ENCODE assay signal across 1 cellular context in the genomic region with DNA sequence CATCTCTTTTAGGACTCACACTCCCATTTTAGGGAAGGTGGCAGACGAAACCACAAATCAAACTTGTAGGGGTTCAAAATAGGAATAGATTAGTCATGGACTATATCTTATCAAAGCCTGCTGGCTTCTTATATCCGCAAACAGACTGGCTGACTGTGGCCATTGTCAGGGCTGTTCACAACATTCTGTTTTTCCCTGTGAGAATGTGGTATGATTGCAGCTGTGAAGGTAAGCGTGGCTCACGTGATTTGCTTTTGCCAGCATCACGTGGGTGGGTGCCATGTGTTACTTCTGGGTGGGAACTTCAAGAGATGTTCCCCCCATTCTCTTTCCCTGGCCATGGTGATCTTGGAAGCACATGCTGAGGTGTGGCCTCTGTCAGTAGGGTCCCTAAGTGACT.
TF ChIP-seq lines count a peak whose summit lies in the region.

No MANE protein-coding gene starts in this region.

TF ChIP-seq in K562, 482 proteins besides CTCF, POLR2A, EP300 and RAD21:
- TF ChIP-seq FOS (IDR thresholded peaks at IDR 0.05; ENCODE audit: extremely low read depth, insufficient read length) = no peak
- TF ChIP-seq CBFA2T2 (conservative IDR thresholded peaks at IDR 0.05) = 0 out of 2 replicates have a peak, but pooled peaks have one; percentile 39
- TF ChIP-seq, protein P1, sequence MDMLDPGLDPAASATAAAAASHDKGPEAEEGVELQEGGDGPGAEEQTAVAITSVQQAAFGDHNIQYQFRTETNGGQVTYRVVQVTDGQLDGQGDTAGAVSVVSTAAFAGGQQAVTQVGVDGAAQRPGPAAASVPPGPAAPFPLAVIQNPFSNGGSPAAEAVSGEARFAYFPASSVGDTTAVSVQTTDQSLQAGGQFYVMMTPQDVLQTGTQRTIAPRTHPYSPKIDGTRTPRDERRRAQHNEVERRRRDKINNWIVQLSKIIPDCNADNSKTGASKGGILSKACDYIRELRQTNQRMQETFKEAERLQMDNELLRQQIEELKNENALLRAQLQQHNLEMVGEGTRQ (CRISPR knock-in tag; IDR thresholded peaks at IDR 0.05) = peak; percentile 76
- TF ChIP-seq FOSL1 (tag; conservative IDR thresholded peaks at IDR 0.05) = peak; percentile 58
- TF ChIP-seq L3MBTL2 (IDR thresholded peaks at IDR 0.05) = peak; percentile 41; the same call in 1 of the 2 replicates
- TF ChIP-seq ZNF57 (CRISPR knock-in tag; IDR thresholded peaks at IDR 0.05) = no peak
- TF ChIP-seq, protein P2, sequence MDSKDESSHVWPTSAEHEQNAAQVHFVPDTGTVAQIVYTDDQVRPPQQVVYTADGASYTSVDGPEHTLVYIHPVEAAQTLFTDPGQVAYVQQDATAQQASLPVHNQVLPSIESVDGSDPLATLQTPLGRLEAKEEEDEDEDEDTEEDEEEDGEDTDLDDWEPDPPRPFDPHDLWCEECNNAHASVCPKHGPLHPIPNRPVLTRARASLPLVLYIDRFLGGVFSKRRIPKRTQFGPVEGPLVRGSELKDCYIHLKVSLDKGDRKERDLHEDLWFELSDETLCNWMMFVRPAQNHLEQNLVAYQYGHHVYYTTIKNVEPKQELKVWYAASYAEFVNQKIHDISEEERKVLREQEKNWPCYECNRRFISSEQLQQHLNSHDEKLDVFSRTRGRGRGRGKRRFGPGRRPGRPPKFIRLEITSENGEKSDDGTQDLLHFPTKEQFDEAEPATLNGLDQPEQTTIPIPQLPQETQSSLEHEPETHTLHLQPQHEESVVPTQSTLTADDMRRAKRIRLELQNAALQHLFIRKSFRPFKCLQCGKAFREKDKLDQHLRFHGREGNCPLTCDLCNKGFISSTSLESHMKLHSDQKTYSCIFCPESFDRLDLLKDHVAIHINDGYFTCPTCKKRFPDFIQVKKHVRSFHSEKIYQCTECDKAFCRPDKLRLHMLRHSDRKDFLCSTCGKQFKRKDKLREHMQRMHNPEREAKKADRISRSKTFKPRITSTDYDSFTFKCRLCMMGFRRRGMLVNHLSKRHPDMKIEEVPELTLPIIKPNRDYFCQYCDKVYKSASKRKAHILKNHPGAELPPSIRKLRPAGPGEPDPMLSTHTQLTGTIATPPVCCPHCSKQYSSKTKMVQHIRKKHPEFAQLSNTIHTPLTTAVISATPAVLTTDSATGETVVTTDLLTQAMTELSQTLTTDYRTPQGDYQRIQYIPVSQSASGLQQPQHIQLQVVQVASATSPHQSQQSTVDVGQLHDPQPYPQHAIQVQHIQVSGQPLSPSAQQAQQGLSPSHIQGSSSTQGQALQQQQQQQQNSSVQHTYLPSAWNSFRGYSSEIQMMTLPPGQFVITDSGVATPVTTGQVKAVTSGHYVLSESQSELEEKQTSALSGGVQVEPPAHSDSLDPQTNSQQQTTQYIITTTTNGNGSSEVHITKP (IDR thresholded peaks at IDR 0.05; ENCODE audit: partially characterized antibody) = peak; percentile 41
- TF ChIP-seq, protein P3, sequence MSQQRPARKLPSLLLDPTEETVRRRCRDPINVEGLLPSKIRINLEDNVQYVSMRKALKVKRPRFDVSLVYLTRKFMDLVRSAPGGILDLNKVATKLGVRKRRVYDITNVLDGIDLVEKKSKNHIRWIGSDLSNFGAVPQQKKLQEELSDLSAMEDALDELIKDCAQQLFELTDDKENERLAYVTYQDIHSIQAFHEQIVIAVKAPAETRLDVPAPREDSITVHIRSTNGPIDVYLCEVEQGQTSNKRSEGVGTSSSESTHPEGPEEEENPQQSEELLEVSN (IDR thresholded peaks at IDR 0.05; ENCODE audit: borderline replicate concordance in 1 of 2, extremely low read depth in 1 of 2, insufficient read depth in 1 of 2, insufficient read length in 1 of 2, low read depth in 1 of 2, low read length in 1 of 2, poor library complexity in 1 of 2, severe bottlenecking in 1 of 2) = peak in 1 of 2 experiments; percentile 38
- peak; percentile 78 for TF ChIP-seq RAD51 (IDR thresholded peaks at IDR 0.05; ENCODE audit: borderline replicate concordance, low read depth)
- no peak for TF ChIP-seq KAT7 (CRISPR knock-in tag; IDR thresholded peaks at IDR 0.05; ENCODE audit: borderline replicate concordance)
- TF ChIP-seq, protein P4, sequence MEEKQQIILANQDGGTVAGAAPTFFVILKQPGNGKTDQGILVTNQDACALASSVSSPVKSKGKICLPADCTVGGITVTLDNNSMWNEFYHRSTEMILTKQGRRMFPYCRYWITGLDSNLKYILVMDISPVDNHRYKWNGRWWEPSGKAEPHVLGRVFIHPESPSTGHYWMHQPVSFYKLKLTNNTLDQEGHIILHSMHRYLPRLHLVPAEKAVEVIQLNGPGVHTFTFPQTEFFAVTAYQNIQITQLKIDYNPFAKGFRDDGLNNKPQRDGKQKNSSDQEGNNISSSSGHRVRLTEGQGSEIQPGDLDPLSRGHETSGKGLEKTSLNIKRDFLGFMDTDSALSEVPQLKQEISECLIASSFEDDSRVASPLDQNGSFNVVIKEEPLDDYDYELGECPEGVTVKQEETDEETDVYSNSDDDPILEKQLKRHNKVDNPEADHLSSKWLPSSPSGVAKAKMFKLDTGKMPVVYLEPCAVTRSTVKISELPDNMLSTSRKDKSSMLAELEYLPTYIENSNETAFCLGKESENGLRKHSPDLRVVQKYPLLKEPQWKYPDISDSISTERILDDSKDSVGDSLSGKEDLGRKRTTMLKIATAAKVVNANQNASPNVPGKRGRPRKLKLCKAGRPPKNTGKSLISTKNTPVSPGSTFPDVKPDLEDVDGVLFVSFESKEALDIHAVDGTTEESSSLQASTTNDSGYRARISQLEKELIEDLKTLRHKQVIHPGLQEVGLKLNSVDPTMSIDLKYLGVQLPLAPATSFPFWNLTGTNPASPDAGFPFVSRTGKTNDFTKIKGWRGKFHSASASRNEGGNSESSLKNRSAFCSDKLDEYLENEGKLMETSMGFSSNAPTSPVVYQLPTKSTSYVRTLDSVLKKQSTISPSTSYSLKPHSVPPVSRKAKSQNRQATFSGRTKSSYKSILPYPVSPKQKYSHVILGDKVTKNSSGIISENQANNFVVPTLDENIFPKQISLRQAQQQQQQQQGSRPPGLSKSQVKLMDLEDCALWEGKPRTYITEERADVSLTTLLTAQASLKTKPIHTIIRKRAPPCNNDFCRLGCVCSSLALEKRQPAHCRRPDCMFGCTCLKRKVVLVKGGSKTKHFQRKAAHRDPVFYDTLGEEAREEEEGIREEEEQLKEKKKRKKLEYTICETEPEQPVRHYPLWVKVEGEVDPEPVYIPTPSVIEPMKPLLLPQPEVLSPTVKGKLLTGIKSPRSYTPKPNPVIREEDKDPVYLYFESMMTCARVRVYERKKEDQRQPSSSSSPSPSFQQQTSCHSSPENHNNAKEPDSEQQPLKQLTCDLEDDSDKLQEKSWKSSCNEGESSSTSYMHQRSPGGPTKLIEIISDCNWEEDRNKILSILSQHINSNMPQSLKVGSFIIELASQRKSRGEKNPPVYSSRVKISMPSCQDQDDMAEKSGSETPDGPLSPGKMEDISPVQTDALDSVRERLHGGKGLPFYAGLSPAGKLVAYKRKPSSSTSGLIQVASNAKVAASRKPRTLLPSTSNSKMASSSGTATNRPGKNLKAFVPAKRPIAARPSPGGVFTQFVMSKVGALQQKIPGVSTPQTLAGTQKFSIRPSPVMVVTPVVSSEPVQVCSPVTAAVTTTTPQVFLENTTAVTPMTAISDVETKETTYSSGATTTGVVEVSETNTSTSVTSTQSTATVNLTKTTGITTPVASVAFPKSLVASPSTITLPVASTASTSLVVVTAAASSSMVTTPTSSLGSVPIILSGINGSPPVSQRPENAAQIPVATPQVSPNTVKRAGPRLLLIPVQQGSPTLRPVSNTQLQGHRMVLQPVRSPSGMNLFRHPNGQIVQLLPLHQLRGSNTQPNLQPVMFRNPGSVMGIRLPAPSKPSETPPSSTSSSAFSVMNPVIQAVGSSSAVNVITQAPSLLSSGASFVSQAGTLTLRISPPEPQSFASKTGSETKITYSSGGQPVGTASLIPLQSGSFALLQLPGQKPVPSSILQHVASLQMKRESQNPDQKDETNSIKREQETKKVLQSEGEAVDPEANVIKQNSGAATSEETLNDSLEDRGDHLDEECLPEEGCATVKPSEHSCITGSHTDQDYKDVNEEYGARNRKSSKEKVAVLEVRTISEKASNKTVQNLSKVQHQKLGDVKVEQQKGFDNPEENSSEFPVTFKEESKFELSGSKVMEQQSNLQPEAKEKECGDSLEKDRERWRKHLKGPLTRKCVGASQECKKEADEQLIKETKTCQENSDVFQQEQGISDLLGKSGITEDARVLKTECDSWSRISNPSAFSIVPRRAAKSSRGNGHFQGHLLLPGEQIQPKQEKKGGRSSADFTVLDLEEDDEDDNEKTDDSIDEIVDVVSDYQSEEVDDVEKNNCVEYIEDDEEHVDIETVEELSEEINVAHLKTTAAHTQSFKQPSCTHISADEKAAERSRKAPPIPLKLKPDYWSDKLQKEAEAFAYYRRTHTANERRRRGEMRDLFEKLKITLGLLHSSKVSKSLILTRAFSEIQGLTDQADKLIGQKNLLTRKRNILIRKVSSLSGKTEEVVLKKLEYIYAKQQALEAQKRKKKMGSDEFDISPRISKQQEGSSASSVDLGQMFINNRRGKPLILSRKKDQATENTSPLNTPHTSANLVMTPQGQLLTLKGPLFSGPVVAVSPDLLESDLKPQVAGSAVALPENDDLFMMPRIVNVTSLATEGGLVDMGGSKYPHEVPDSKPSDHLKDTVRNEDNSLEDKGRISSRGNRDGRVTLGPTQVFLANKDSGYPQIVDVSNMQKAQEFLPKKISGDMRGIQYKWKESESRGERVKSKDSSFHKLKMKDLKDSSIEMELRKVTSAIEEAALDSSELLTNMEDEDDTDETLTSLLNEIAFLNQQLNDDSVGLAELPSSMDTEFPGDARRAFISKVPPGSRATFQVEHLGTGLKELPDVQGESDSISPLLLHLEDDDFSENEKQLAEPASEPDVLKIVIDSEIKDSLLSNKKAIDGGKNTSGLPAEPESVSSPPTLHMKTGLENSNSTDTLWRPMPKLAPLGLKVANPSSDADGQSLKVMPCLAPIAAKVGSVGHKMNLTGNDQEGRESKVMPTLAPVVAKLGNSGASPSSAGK (IDR thresholded peaks at IDR 0.05) = peak; percentile 54; the same call in 1 of the 2 replicates
- TF ChIP-seq EHMT2 (IDR thresholded peaks at IDR 0.05) = no peak
- TF ChIP-seq, protein P5, sequence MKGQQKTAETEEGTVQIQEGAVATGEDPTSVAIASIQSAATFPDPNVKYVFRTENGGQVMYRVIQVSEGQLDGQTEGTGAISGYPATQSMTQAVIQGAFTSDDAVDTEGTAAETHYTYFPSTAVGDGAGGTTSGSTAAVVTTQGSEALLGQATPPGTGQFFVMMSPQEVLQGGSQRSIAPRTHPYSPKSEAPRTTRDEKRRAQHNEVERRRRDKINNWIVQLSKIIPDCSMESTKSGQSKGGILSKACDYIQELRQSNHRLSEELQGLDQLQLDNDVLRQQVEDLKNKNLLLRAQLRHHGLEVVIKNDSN (CRISPR knock-in tag; IDR thresholded peaks at IDR 0.05) = peak; percentile 90
- TF ChIP-seq, protein P6, sequence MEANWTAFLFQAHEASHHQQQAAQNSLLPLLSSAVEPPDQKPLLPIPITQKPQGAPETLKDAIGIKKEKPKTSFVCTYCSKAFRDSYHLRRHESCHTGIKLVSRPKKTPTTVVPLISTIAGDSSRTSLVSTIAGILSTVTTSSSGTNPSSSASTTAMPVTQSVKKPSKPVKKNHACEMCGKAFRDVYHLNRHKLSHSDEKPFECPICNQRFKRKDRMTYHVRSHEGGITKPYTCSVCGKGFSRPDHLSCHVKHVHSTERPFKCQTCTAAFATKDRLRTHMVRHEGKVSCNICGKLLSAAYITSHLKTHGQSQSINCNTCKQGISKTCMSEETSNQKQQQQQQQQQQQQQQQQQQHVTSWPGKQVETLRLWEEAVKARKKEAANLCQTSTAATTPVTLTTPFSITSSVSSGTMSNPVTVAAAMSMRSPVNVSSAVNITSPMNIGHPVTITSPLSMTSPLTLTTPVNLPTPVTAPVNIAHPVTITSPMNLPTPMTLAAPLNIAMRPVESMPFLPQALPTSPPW (CRISPR knock-in tag; IDR thresholded peaks at IDR 0.05) = 0 out of 2 replicates have a peak, but pooled peaks have one; percentile 19
- 0 out of 2 replicates have a peak, but pooled peaks have one; percentile 25 for TF ChIP-seq TCF3 (CRISPR knock-in tag; IDR thresholded peaks at IDR 0.05)
- TF ChIP-seq CBFA2T3 (IDR thresholded peaks at IDR 0.05) = peak; percentile 24; the same call in 1 of the 2 replicates
- peak; percentile 42; the same call in 1 of the 2 replicates for TF ChIP-seq BHLHE40 (IDR thresholded peaks at IDR 0.05; ENCODE audit: low read length)
- TF ChIP-seq, protein P7, sequence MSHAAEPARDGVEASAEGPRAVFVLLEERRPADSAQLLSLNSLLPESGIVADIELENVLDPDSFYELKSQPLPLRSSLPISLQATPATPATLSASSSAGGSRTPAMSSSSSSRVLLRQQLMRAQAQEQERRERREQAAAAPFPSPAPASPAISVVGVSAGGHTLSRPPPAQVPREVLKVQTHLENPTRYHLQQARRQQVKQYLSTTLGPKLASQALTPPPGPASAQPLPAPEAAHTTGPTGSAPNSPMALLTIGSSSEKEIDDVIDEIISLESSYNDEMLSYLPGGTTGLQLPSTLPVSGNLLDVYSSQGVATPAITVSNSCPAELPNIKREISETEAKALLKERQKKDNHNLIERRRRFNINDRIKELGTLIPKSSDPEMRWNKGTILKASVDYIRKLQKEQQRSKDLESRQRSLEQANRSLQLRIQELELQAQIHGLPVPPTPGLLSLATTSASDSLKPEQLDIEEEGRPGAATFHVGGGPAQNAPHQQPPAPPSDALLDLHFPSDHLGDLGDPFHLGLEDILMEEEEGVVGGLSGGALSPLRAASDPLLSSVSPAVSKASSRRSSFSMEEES (CRISPR knock-in tag; IDR thresholded peaks at IDR 0.05) = peak; percentile 54
- TF ChIP-seq, protein P8, sequence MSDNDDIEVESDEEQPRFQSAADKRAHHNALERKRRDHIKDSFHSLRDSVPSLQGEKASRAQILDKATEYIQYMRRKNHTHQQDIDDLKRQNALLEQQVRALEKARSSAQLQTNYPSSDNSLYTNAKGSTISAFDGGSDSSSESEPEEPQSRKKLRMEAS (CRISPR knock-in tag; IDR thresholded peaks at IDR 0.05) = peak; percentile 60; the same call in 1 of the 2 replicates
